In the genomic region with DNA sequence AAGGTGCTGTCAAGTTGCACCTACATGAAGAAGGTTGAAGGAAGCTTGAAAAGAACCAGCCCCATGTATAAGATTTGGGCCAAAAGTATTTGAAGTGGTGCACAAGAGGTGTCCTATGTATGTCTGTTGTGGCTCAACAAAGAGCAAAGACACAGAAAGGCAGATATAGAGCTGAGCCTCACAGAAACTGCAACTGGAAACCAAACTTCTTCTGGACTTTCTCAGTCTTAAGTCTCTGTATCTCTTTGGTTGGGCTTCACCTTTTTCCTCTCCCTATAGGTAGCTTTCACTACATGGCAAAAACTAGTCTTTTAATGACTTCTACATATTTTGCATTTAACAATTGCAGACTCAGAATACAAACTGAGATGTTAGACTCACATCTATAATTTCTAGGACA, we compare ENCODE assay signal across 21 cellular contexts. TPM values are rescaled to one million over a fixed set of nuclear protein-coding genes. Genes with fewer than 3 reads are reported as not detected.
DNase-seq lines count a peak whose midpoint lies in the region; ATAC-seq and TF ChIP-seq lines count a peak whose summit lies in the region.
"Had no signal": no experiment of that assay in that cellular context is flagged by ENCODE, and none has a peak within 500 bp of the region (broad histone marks: within the 10 kb centered on the region; RNA-seq: fewer than 3 reads in every experiment).

No MANE protein-coding gene starts in this region.

- H3K4me1 ChIP-seq in upper lobe of right lung = no peaks in the 10 kb centered on the region
- H3K4me1 ChIP-seq: Peyer's patch, SJSA1 had no signal

- no peaks in the 10 kb centered on the region for H3K9me3 Mint-ChIP-seq in activated CD8-positive, alpha-beta memory T cell treated with anti-CD3 and anti-CD28 coated beads, Interleukin-2, amount 10 ng/mL, durations not matched to agents 7 days and 5 days (ENCODE audit: low read depth)
- H3K9me3 Mint-ChIP-seq: H9 had no signal

- no peak for DNase-seq in activated CD8-positive, alpha-beta memory T cell treated with anti-CD3 and anti-CD28 coated beads, Interleukin-2, amount 10 ng/mL, durations not matched to agents 7 days and 5 days
- DNase-seq in G401 (ENCODE audit: low spot score) = no peak
- DNase-seq in amygdala (lab: John Stamatoyannopoulos, UW) = no peak
- DNase-seq in upper lobe of right lung = no peak
- DNase-seq: COR-L47; DMS 273 treated with DMSO at 0.1 percent for 48 hours; GDM1; H9; Kasumi-1; NCI-H1092 treated with DMSO at 0.1 percent for 48 hours; NCI-H146; NCI-H2081; NK-92 treated with Interleukin-12 subunit alpha and Interleukin-12 subunit beta, amount 100 ng/mL, for 24 hours; Peyer's patch; T-helper 2 cell had no signal

- in situ Hi-C loops in G401 (cut with HindIII; ENCODE audit: low sequenced_read_pairs) = no loop called here

- H3K36me3 Mint-ChIP-seq in activated CD8-positive, alpha-beta memory T cell treated with anti-CD3 and anti-CD28 coated beads, Interleukin-2, amount 10 ng/mL, durations not matched to agents 7 days and 5 days = no peaks in the 10 kb centered on the region

- intact Hi-C loops in upper lobe of right lung (cut with DNase I) = no loop called here

- H3K4me3 Mint-ChIP-seq in activated CD8-positive, alpha-beta memory T cell treated with anti-CD3 and anti-CD28 coated beads, Interleukin-2, amount 10 ng/mL, durations not matched to agents 7 days and 5 days = no peak overlapping the region
- H3K4me3 Mint-ChIP-seq: B cell, H9 had no signal

- H3K27me3 Mint-ChIP-seq in activated CD8-positive, alpha-beta memory T cell treated with anti-CD3 and anti-CD28 coated beads, Interleukin-2, amount 10 ng/mL, durations not matched to agents 7 days and 5 days = no peaks in the 10 kb centered on the region

- no peaks in the 10 kb centered on the region for H3K36me3 ChIP-seq in upper lobe of right lung
- H3K36me3 ChIP-seq: Peyer's patch, SJSA1 had no signal

- no peaks in the 10 kb centered on the region for H3K27me3 ChIP-seq in upper lobe of right lung
- H3K27me3 ChIP-seq: Peyer's patch, SJSA1 had no signal

- no peak overlapping the region for H3K27ac Mint-ChIP-seq in activated CD8-positive, alpha-beta memory T cell treated with anti-CD3 and anti-CD28 coated beads, Interleukin-2, amount 10 ng/mL, durations not matched to agents 7 days and 5 days
- H3K27ac Mint-ChIP-seq: B cell, H9 had no signal

- no peaks in the 10 kb centered on the region for H3K9me3 ChIP-seq in upper lobe of right lung
- H3K9me3 ChIP-seq: Peyer's patch, SJSA1 had no signal

- H3K27ac ChIP-seq in upper lobe of right lung = no peak overlapping the region
- H3K27ac ChIP-seq: Peyer's patch, SJSA1 had no signal

- CTCF ChIA-PET in activated CD8-positive, alpha-beta memory T cell treated with anti-CD3 and anti-CD28 coated beads, Interleukin-2, amount 10 ng/mL, durations not matched to agents 7 days and 5 days (lab: Charles Lee) = no interaction called here

- ATAC-seq in GM18498 (IDR thresholded peaks at IDR 0.05; ENCODE audit: unreplicated experiment) (peak; percentile 74), GM19351 (IDR thresholded peaks at IDR 0.05; ENCODE audit: unreplicated experiment) (peak; percentile 66), HG02588 (IDR thresholded peaks at IDR 0.05; ENCODE audit: unreplicated experiment) (peak; percentile 58), HG03342 (IDR thresholded peaks at IDR 0.05; ENCODE audit: unreplicated experiment) (peak; percentile 62), upper lobe of right lung (no peak)
- no peak for ATAC-seq in activated CD8-positive, alpha-beta memory T cell treated with anti-CD3 and anti-CD28 coated beads, Interleukin-2, amount 10 ng/mL, durations not matched to agents 7 days and 5 days

- H3K4me3 ChIP-seq in upper lobe of right lung = no peak overlapping the region
- H3K4me3 ChIP-seq: Peyer's patch, SJSA1 had no signal

- peaks cover 8% of the 10 kb centered on the region for H3K4me1 Mint-ChIP-seq in activated CD8-positive, alpha-beta memory T cell treated with anti-CD3 and anti-CD28 coated beads, Interleukin-2, amount 10 ng/mL, durations not matched to agents 7 days and 5 days
- H3K4me1 Mint-ChIP-seq: B cell had no signal

- no peak for TF ChIP-seq CTCF in upper lobe of right lung (IDR thresholded peaks at IDR 0.05)

RNA-seq across cellular contexts. Expression of gene CMC1, which starts 8.8 kb away (rescaled TPM):
- total RNA-seq in activated CD8-positive, alpha-beta memory T cell treated with anti-CD3 and anti-CD28 coated beads, Interleukin-2, amount 10 ng/mL, durations not matched to agents 7 days and 5 days = 10 to 100 TPM; 22.5 to 23.7 TPM
- 17.2 and 33.1 TPM in 2 replicates for total RNA-seq in G401 (2014; rRNA removed; shearing (Covaris generic))
- total RNA-seq in upper lobe of right lung = 17.8 TPM

Comparison
In these comparisons a context has a peak if more than half of its experiments do, and no peak if none do; other contexts are left out.
1. ATAC-seq: peak in GM18498 (single experiment), GM19351 (single experiment), HG02588 (single experiment) and HG03342 (single experiment); none in activated CD8-positive, alpha-beta memory T cell treated with anti-CD3 and anti-CD28 coated beads, Interleukin-2, amount 10 ng/mL, durations not matched to agents 7 days and 5 days (single experiment) and upper lobe of right lung (single experiment).